Comparison of ENCODE assay signal across 20 cellular contexts in the genomic region with DNA sequence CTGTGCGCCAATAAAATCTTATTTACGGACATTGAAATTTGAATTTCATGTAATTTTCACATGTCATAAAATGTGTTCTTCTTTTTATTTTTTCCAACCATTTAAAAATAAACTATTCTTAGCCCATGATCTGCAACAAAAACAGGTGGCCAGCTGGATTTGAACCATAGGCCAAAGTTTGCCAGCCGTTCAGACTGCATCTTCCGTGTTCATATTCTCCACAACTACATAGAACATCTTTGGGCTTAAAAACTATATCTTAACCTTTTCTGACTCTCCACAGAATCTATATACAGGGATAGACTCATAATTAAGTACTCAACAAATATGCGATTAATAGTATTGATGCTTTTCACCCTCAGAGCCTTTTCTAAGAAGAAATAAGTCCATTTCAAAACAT.
DNase-seq lines count a peak whose midpoint lies in the region; ATAC-seq and TF ChIP-seq lines count a peak whose summit lies in the region.
"Had no signal": no experiment of that assay in that cellular context is flagged by ENCODE, and none has a peak within 500 bp of the region (broad histone marks: within the 10 kb centered on the region; RNA-seq: fewer than 3 reads in every experiment).

No MANE protein-coding gene starts in this region.

- peak overlapping the region; percentile 70 for H3K9ac ChIP-seq in Karpas-422 (ENCODE audit: low read length)

- peak overlapping the region; percentile 70 for H3K4me2 ChIP-seq in Karpas-422 (ENCODE audit: low read depth, low read length, poor library complexity, severe bottlenecking)
- 0 out of 2 replicates have a peak overlapping the region, but pooled peaks have one; percentile 8 for H3K4me2 ChIP-seq in PC-9

- no peaks in the 10 kb centered on the region for H3K36me3 Mint-ChIP-seq in mesothelial cell of epicardium
- peaks cover 6% of the 10 kb centered on the region for H3K36me3 Mint-ChIP-seq in stimulated activated memory B cell treated with anti-CD40 and anti-IgM and Interleukin-4, amounts not matched to agents 10 μg/mL and 1 μg/mL and 100 μg/mL, for 72 hours
- H3K36me3 Mint-ChIP-seq: CD8-positive, alpha-beta T cell had no signal

- CTCF ChIA-PET in PC-9 (lab: Charles Lee) = no interaction called here

- H3K36me3 ChIP-seq in Karpas-422 (ENCODE audit: insufficient read depth, low read length) = no peaks in the 10 kb centered on the region
- H3K36me3 ChIP-seq in PC-9 (ENCODE audit: low read depth) = no peaks in the 10 kb centered on the region
- H3K36me3 ChIP-seq: HAP-1 had no signal

- intact Hi-C loops in PC-9 (cut with micrococcal nuclease; ENCODE audit: unreplicated experiment) = no loop called here

- H3K27me3 Mint-ChIP-seq in mesothelial cell of epicardium (ENCODE audit: low read depth) = no peaks in the 10 kb centered on the region
- no peaks in the 10 kb centered on the region for H3K27me3 Mint-ChIP-seq in stimulated activated memory B cell treated with anti-CD40 and anti-IgM and Interleukin-4, amounts not matched to agents 10 μg/mL and 1 μg/mL and 100 μg/mL, for 72 hours

- H3K4me3 ChIP-seq in Karpas-422 (ENCODE audit: low read length) = no peak overlapping the region
- H3K4me3 ChIP-seq in PC-9 = no peak overlapping the region
- H3K4me3 ChIP-seq: HAP-1, K562 had no signal

- DNase-seq in Karpas-422 (no peak), PC-9 (no peak), mesothelial cell of epicardium (ENCODE audit: low spot score in 2 of 2, unreplicated experiment in 2 of 2) (no peak), COR-L47 (lab: John Stamatoyannopoulos, UW) (no peak)
- no peak for DNase-seq in stimulated activated CD4-positive, alpha-beta T cell treated with anti-CD3 and anti-CD28 coated beads, Interleukin-12 subunit alpha, Interleukin-12 subunit beta, amount 100 ng/mL, for 4 hours
- DNase-seq: CD8-positive, alpha-beta T cell; DMS79 treated with DMSO at 0.1 percent for 48 hours; GOT3; NCI-H1048; NCI-H2029 treated with DMSO at 0.1 percent for 48 hours; NCI-H446 treated with DMSO at 0.1 percent for 48 hours; NCI-H526; NK-92 treated with Interleukin-12 subunit alpha and Interleukin-12 subunit beta, amount 100 ng/mL, for 24 hours had no signal

- peaks cover 3% of the 10 kb centered on the region; the same call in 1 of the 2 replicates for H3K79me2 ChIP-seq in Karpas-422 (ENCODE audit: low read length)
- no peaks in the 10 kb centered on the region for H3K79me2 ChIP-seq in PC-9 (ENCODE audit: low read depth)

- H4K20me1 ChIP-seq in Karpas-422 (ENCODE audit: insufficient read depth, low read depth, low read length) (no peaks in the 10 kb centered on the region), PC-9 (ENCODE audit: insufficient read depth) (no peaks in the 10 kb centered on the region)

- peaks cover 68% of the 10 kb centered on the region for H3K4me1 Mint-ChIP-seq in mesothelial cell of epicardium
- H3K4me1 Mint-ChIP-seq in stimulated activated memory B cell treated with anti-CD40 and anti-IgM and Interleukin-4, amounts not matched to agents 10 μg/mL and 1 μg/mL and 100 μg/mL, for 72 hours = peaks cover 54% of the 10 kb centered on the region

- peak overlapping the region; percentile 97 for H3K27ac ChIP-seq in Karpas-422 (ENCODE audit: low read length)
- H3K27ac ChIP-seq in PC-9 = no peak overlapping the region
- H3K27ac ChIP-seq: C4-2B, RWPE1 had no signal

- no peaks in the 10 kb centered on the region for H3K9me2 ChIP-seq in Karpas-422 (replicated peaks; ENCODE audit: insufficient read depth, low read length)
- no peaks in the 10 kb centered on the region for H3K9me2 ChIP-seq in PC-9 (ENCODE audit: insufficient read depth)

- H3K9me3 ChIP-seq in Karpas-422 (ENCODE audit: low read length) = no peaks in the 10 kb centered on the region
- no peaks in the 10 kb centered on the region for H3K9me3 ChIP-seq in PC-9 (ENCODE audit: insufficient read depth, low read depth)
- H3K9me3 ChIP-seq: HAP-1 had no signal

- no peak for ATAC-seq in stimulated activated memory B cell treated with anti-CD40 and anti-IgM and Interleukin-4, amounts not matched to agents 10 μg/mL and 1 μg/mL and 100 μg/mL, for 72 hours
- no peak for ATAC-seq in HG02885 (IDR thresholded peaks at IDR 0.05; ENCODE audit: poor library complexity, unreplicated experiment)
- ATAC-seq: CD8-positive, alpha-beta T cell; K562; Panc1 had no signal

- no peak overlapping the region for H2AFZ ChIP-seq in Karpas-422 (ENCODE audit: low read length)
- H2AFZ ChIP-seq in PC-9 = no peak overlapping the region

- POLR2A ChIA-PET in PC-9 (lab: Charles Lee; ENCODE audit: unreplicated experiment) = no interaction called here

- peaks cover 64% of the 10 kb centered on the region for H3K4me1 ChIP-seq in Karpas-422 (ENCODE audit: low read length)
- H3K4me1 ChIP-seq in PC-9 (replicated peaks; ENCODE audit: insufficient read depth) = peaks cover 14% of the 10 kb centered on the region
- H3K4me1 ChIP-seq: HAP-1 had no signal

- peaks cover 6% of the 10 kb centered on the region; the same call in 1 of the 2 replicates for H3F3A ChIP-seq in PC-9 (ENCODE audit: insufficient read depth, low read depth)

- TF ChIP-seq CTCF in PC-9 (conservative IDR thresholded peaks at IDR 0.05) (no peak), mesothelial cell of epicardium (IDR thresholded peaks at IDR 0.05; ENCODE audit: unreplicated experiment) (no peak)

- H3K27me3 ChIP-seq in Karpas-422 (ENCODE audit: low read length) (no peaks in the 10 kb centered on the region), PC-9 (ENCODE audit: insufficient read depth, low read depth) (no peaks in the 10 kb centered on the region)

- no peak overlapping the region for H3K4me3 Mint-ChIP-seq in mesothelial cell of epicardium
- H3K4me3 Mint-ChIP-seq in stimulated activated memory B cell treated with anti-CD40 and anti-IgM and Interleukin-4, amounts not matched to agents 10 μg/mL and 1 μg/mL and 100 μg/mL, for 72 hours = no peak overlapping the region
- H3K4me3 Mint-ChIP-seq: CD8-positive, alpha-beta T cell had no signal

- peaks cover 2% of the 10 kb centered on the region for H3K9me3 Mint-ChIP-seq in mesothelial cell of epicardium
- peaks cover 5% of the 10 kb centered on the region for H3K9me3 Mint-ChIP-seq in stimulated activated memory B cell treated with anti-CD40 and anti-IgM and Interleukin-4, amounts not matched to agents 10 μg/mL and 1 μg/mL and 100 μg/mL, for 72 hours
- H3K9me3 Mint-ChIP-seq: CD8-positive, alpha-beta T cell had no signal

- no TSS peak for BruUV-seq in PC-9 (replicated peaks; lab: Mats Ljungman, UMichigan)

- peak overlapping the region; percentile 27 for H3K27ac Mint-ChIP-seq in mesothelial cell of epicardium
- H3K27ac Mint-ChIP-seq in stimulated activated memory B cell treated with anti-CD40 and anti-IgM and Interleukin-4, amounts not matched to agents 10 μg/mL and 1 μg/mL and 100 μg/mL, for 72 hours = peak overlapping the region; percentile 44
- H3K27ac Mint-ChIP-seq: CD8-positive, alpha-beta T cell had no signal
